10 cellular contexts compared by ENCODE assay signal in the genomic region with DNA sequence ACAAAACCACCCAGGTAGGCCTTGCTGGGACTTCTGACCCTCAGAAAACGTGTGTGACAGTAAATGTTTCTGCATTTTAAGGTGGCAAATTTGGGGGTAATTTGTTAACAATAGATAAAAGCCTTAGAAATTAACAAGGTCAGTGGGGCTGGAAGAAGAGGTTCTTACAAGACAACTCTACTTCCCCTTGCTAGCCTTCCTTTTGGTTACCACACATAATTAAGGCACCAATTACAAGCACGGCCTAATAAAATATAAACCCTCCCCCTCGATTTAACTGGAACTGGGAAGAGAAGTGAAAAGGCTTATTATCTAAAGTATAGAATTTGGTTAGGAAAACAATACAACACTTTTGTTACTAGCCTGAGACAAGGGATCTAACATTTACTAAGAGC. TPM values are rescaled to one million over a fixed set of nuclear protein-coding genes. Genes with fewer than 3 reads are reported as not detected.
DNase-seq lines count a peak whose midpoint lies in the region; ATAC-seq and TF ChIP-seq lines count a peak whose summit lies in the region.
"Had no signal": no experiment of that assay in that cellular context is flagged by ENCODE, and none has a peak within 500 bp of the region (broad histone marks: within the 10 kb centered on the region; RNA-seq: fewer than 3 reads in every experiment).

No MANE protein-coding gene starts in this region.

- in situ Hi-C loops in G401 (cut with HindIII; ENCODE audit: low sequenced_read_pairs), result no loop called here

- H3K9me3 Mint-ChIP-seq in activated T-cell treated with anti-CD3 and anti-CD28 coated beads, Interleukin-2, amount 50 U/mL, for 4 hours, result no peaks in the 10 kb centered on the region
- no peaks in the 10 kb centered on the region for H3K9me3 Mint-ChIP-seq in activated B cell treated with CpG ODN at 0.5 μM for 24 hours
- H3K9me3 Mint-ChIP-seq in stimulated activated memory B cell treated with anti-CD40 and anti-IgM and Interleukin-4, amounts not matched to agents 10 μg/mL and 1 μg/mL and 100 μg/mL, for 72 hours, result no peaks in the 10 kb centered on the region

- H3K27ac Mint-ChIP-seq in activated B cell treated with CpG ODN at 0.5 μM for 24 hours, result peak overlapping the region; percentile 92
- peak overlapping the region; percentile 74 for H3K27ac Mint-ChIP-seq in stimulated activated memory B cell treated with anti-CD40 and anti-IgM and Interleukin-4, amounts not matched to agents 10 μg/mL and 1 μg/mL and 100 μg/mL, for 72 hours
- H3K27ac Mint-ChIP-seq: mesothelial cell of epicardium had no signal

- no peak for ATAC-seq in activated T-cell treated with anti-CD3 and anti-CD28 coated beads, Interleukin-2, amount 50 U/mL, for 4 hours
- ATAC-seq in HG03432 (IDR thresholded peaks at IDR 0.05; ENCODE audit: unreplicated experiment) (peak; percentile 4), activated B cell treated with CpG ODN at 0.5 μM for 24 hours (ENCODE audit: low read depth) (no peak)
- ATAC-seq in stimulated activated memory B cell treated with anti-CD40 and anti-IgM and Interleukin-4, amounts not matched to agents 10 μg/mL and 1 μg/mL and 100 μg/mL, for 72 hours, result peak; percentile 25
- ATAC-seq: stimulated activated naive CD8-positive, alpha-beta T cell treated with anti-CD3 and anti-CD28 coated beads, Interleukin-15, Interleukin-2, amounts not matched to agents 100 U/mL and 50 U/mL, for 24 hours had no signal

- H3K27me3 Mint-ChIP-seq in activated T-cell treated with anti-CD3 and anti-CD28 coated beads, Interleukin-2, amount 50 U/mL, for 4 hours (ENCODE audit: low read depth), result no peaks in the 10 kb centered on the region
- H3K27me3 Mint-ChIP-seq in activated B cell treated with CpG ODN at 0.5 μM for 24 hours, result no peaks in the 10 kb centered on the region
- H3K27me3 Mint-ChIP-seq in stimulated activated memory B cell treated with anti-CD40 and anti-IgM and Interleukin-4, amounts not matched to agents 10 μg/mL and 1 μg/mL and 100 μg/mL, for 72 hours, result no peaks in the 10 kb centered on the region

- peaks cover 10% of the 10 kb centered on the region for H3K36me3 Mint-ChIP-seq in activated T-cell treated with anti-CD3 and anti-CD28 coated beads, Interleukin-2, amount 50 U/mL, for 4 hours (ENCODE audit: insufficient read depth)
- H3K36me3 Mint-ChIP-seq in activated B cell treated with CpG ODN at 0.5 μM for 24 hours (ENCODE audit: low read depth), result peaks cover 29% of the 10 kb centered on the region
- H3K36me3 Mint-ChIP-seq in stimulated activated memory B cell treated with anti-CD40 and anti-IgM and Interleukin-4, amounts not matched to agents 10 μg/mL and 1 μg/mL and 100 μg/mL, for 72 hours, result peaks cover 14% of the 10 kb centered on the region

- POLR2A ChIA-PET in activated B cell treated with CpG ODN at 0.5 μM for 24 hours (lab: Charles Lee), result interaction anchor here (0.9 to 2.6 kb wide), 9 partner anchors 10 to 174 kb away, joined by 3 to 10 read pairs (median 4); a partner anchor contains a TSS

- no peak for TF ChIP-seq CTCF in activated B cell treated with CpG ODN at 0.5 μM for 24 hours (IDR thresholded peaks at IDR 0.05)

- intact Hi-C loops in activated B cell treated with CpG ODN at 0.5 μM for 24 hours (cut with micrococcal nuclease), result loop anchor here (1.0 to 2.0 kb wide), 2 partner anchors 12 to 15 kb away; no protein-coding TSS in a partner anchor

- CTCF ChIA-PET in activated B cell treated with CpG ODN at 0.5 μM for 24 hours (lab: Charles Lee), result interaction anchor here (2.1 to 2.2 kb wide), 2 partner anchors 9 to 16 kb away, joined by 7 to 12 read pairs; no protein-coding TSS in a partner anchor

- DNase-seq in activated T-cell treated with anti-CD3 and anti-CD28 coated beads, Interleukin-2, amount 50 U/mL, for 4 hours, result no peak
- no peak for DNase-seq in activated T-cell treated with anti-CD3 and anti-CD28 coated beads, Interleukin-2, amount 50 U/mL, for 48 hours
- DNase-seq in activated B cell treated with CpG ODN at 0.5 μM for 24 hours, result no peak
- DNase-seq in G401 (ENCODE audit: low spot score), result no peak
- DNase-seq in dermis blood vessel endothelial cell, result no peak
- DNase-seq in RKO (ENCODE audit: low spot score), result no peak
- DNase-seq: stimulated activated naive CD8-positive, alpha-beta T cell treated with anti-CD3 and anti-CD28 coated beads, Interleukin-15, Interleukin-2, amounts not matched to agents 100 U/mL and 50 U/mL, for 24 hours had no signal

- H3K4me3 Mint-ChIP-seq in activated T-cell treated with anti-CD3 and anti-CD28 coated beads, Interleukin-2, amount 50 U/mL, for 4 hours, result peak overlapping the region; percentile 17
- H3K4me3 Mint-ChIP-seq in activated B cell treated with CpG ODN at 0.5 μM for 24 hours, result peak overlapping the region; percentile 57
- peak overlapping the region; percentile 47 for H3K4me3 Mint-ChIP-seq in stimulated activated memory B cell treated with anti-CD40 and anti-IgM and Interleukin-4, amounts not matched to agents 10 μg/mL and 1 μg/mL and 100 μg/mL, for 72 hours
- H3K4me3 Mint-ChIP-seq: mesothelial cell of epicardium had no signal

- H3K4me1 Mint-ChIP-seq in activated T-cell treated with anti-CD3 and anti-CD28 coated beads, Interleukin-2, amount 50 U/mL, for 4 hours (ENCODE audit: low read depth), result peaks cover 84% of the 10 kb centered on the region
- peaks cover 86% of the 10 kb centered on the region for H3K4me1 Mint-ChIP-seq in activated B cell treated with CpG ODN at 0.5 μM for 24 hours
- H3K4me1 Mint-ChIP-seq in stimulated activated memory B cell treated with anti-CD40 and anti-IgM and Interleukin-4, amounts not matched to agents 10 μg/mL and 1 μg/mL and 100 μg/mL, for 72 hours, result peaks cover 84% of the 10 kb centered on the region

RNA-seq across cellular contexts. Expression of a gene that starts 38.9 kb away (rescaled TPM):
- 100 to 1,000 TPM in 2 of 3 donors, 10 to 100 TPM in 1; 89.4 to 115 (median 104) TPM for total RNA-seq in activated T-cell treated with anti-CD3 and anti-CD28 coated beads, Interleukin-2, amount 50 U/mL, for 4 hours
- total RNA-seq in activated B cell treated with CpG ODN at 0.5 μM for 24 hours (109 and 127 TPM in 2 replicates), dermis blood vessel endothelial cell (74.2 and 123 TPM in 2 replicates)
- total RNA-seq in G401 (2014; rRNA removed; shearing (Covaris generic)), result 6.6 and 12.2 TPM in 2 replicates

Comparison
In these comparisons a context has a peak if more than half of its experiments do, and no peak if none do; other contexts are left out.
1. ATAC-seq: peak in HG03432 (single experiment) and stimulated activated memory B cell treated with anti-CD40 and anti-IgM and Interleukin-4, amounts not matched to agents 10 μg/mL and 1 μg/mL and 100 μg/mL, for 72 hours (single experiment); none in activated T-cell treated with anti-CD3 and anti-CD28 coated beads, Interleukin-2, amount 50 U/mL, for 4 hours (0 of 2) and activated B cell treated with CpG ODN at 0.5 μM for 24 hours (single experiment).
2. Peak in every context shown above with its lines, with median percentiles within 50 percentile points of each other: H3K4me3 Mint-ChIP-seq.